8 cellular contexts compared by ENCODE assay signal in the genomic region with DNA sequence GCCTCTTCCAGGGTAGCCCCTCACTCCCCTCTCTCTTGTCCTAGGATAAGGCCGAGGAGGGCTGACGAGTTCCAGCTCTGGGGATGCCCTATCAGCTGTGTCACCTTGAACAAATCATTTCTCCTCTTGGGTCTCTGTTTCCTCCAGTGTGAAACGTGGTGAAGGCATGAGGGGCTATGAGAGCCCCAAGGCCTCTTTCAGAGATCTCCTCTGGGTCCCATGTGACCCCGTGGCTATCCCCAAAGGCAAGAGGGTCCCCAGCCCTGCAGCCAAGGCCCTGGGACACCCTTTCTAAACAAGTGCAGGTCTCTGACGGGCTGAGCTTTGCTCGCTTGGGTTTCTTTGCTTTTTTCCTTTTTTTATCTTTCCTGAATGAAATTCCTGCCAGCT. TPM values are rescaled to one million over a fixed set of nuclear protein-coding genes. Genes with fewer than 3 reads are reported as not detected.
A peak's percentile ranks its signal among the peaks of the same experiment; 100 is the strongest.
DNase-seq lines count a peak whose midpoint lies in the region; ATAC-seq, FAIRE-seq and TF ChIP-seq lines count a peak whose summit lies in the region.

No MANE protein-coding gene starts in this region.

- no peak for FAIRE-seq in HepG2 (lab: Jason Lieb, UNC)

- no peak overlapping the region for H3K9ac ChIP-seq in HepG2 (ENCODE audit: insufficient read depth, low read depth, low read length)

- no peak for ATAC-seq in HepG2
- no peak for ATAC-seq in thoracic aorta (ENCODE audit: insufficient number of reproducible peaks, low FRiP score, low read depth)

- intact Hi-C loops in ascending aorta (cut with DNase I) (loop anchor here (10.0 kb wide), 1 partner anchor 534 kb away; a partner anchor contains a TSS), HepG2 (cut with micrococcal nuclease; ENCODE audit: unreplicated experiment) (loop anchor here (1.0 kb wide), 1 partner anchor 315 kb away; no protein-coding TSS in a partner anchor)

- H3K4me1 Mint-ChIP-seq in activated naive CD4-positive, alpha-beta T cell treated with anti-CD3 and anti-CD28 coated beads, Interleukin-2, amount 10 ng/mL, durations not matched to agents 7 days and 5 days = peaks cover 10% of the 10 kb centered on the region

- H3K36me3 Mint-ChIP-seq in activated naive CD4-positive, alpha-beta T cell treated with anti-CD3 and anti-CD28 coated beads, Interleukin-2, amount 10 ng/mL, durations not matched to agents 7 days and 5 days = no peaks in the 10 kb centered on the region

- no peak for TF ChIP-seq EP300 in HepG2 (IDR thresholded peaks at IDR 0.05; ENCODE audit: low read depth in 2 of 2, low read length in 2 of 2)
- TF ChIP-seq EP300 in HepG2 (CRISPR knock-in tag; IDR thresholded peaks at IDR 0.05; ENCODE audit: borderline replicate concordance) = no peak

- no peak for TF ChIP-seq CTCF in ascending aorta (IDR thresholded peaks at IDR 0.05)
- TF ChIP-seq CTCF in HepG2 (CRISPR knock-in tag; IDR thresholded peaks at IDR 0.05) = no peak
- no peak for TF ChIP-seq CTCF in thoracic aorta (IDR thresholded peaks at IDR 0.05)

- CTCF ChIA-PET in activated naive CD4-positive, alpha-beta T cell treated with anti-CD3 and anti-CD28 coated beads, Interleukin-2, amount 10 ng/mL, durations not matched to agents 7 days and 5 days (lab: Charles Lee) = interaction anchor here (0.7 to 4.6 kb wide), 38 partner anchors 9 to 653 kb away, joined by 3 to 69 read pairs (median 5); a partner anchor contains a TSS
- CTCF ChIA-PET in HepG2 (lab: Yijun Ruan, JAX; ENCODE audit: low intra/inter-chr PET ratio, low total read pairs) = interaction anchor here (0.6 kb wide), 1 partner anchor 315 kb away, joined by 5 read pairs; no protein-coding TSS in a partner anchor

- H3K9me3 Mint-ChIP-seq in activated naive CD4-positive, alpha-beta T cell treated with anti-CD3 and anti-CD28 coated beads, Interleukin-2, amount 10 ng/mL, durations not matched to agents 7 days and 5 days = no peaks in the 10 kb centered on the region

- no peak overlapping the region for H3K27ac Mint-ChIP-seq in activated naive CD4-positive, alpha-beta T cell treated with anti-CD3 and anti-CD28 coated beads, Interleukin-2, amount 10 ng/mL, durations not matched to agents 7 days and 5 days

- H4K20me1 ChIP-seq in HepG2 (ENCODE audit: insufficient read depth, low read length) = no peaks in the 10 kb centered on the region

- DNase-seq in activated naive CD4-positive, alpha-beta T cell treated with anti-CD3 and anti-CD28 coated beads, Interleukin-2, amount 10 ng/mL, durations not matched to agents 7 days and 5 days = no peak
- no peak for DNase-seq in activated naive CD4-positive, alpha-beta T cell treated with Interleukin-2 at 50 U/mL for 16 hours
- DNase-seq in ascending aorta (ENCODE audit: low spot score in 2 of 2) (no peak), HepG2 (ENCODE audit: low spot score) (no peak), thoracic aorta (ENCODE audit: low spot score) (no peak), OCI-M1 (lab: John Stamatoyannopoulos, UW) (no peak), glomerular visceral epithelial cell (ENCODE audit: extremely low spot score) (no peak)
- no peak for DNase-seq in stimulated activated CD8-positive, alpha-beta memory T cell treated with anti-CD3 and anti-CD28 coated beads, Interleukin-4, amount 100 ng/mL, for 48 hours

- H3K79me2 ChIP-seq in HepG2 (ENCODE audit: insufficient read depth, low read length) = no peaks in the 10 kb centered on the region

- WGBS in HepG2 (ENCODE audit: low lambda C conversion rate) = 12% methylated on average over 6 of the region's 6 CpGs

- in situ Hi-C loops in HepG2 (cut with HindIII; ENCODE audit: extremely low pct_ligation_motif_present, low pct_unique_long_range_greater_than_20kb) = loop anchor here (10.0 to 25.0 kb wide), 2 partner anchors 104 to 297 kb away; no protein-coding TSS in a partner anchor

- H3K36me3 ChIP-seq in ascending aorta (no peaks in the 10 kb centered on the region), HepG2 (replicated peaks in 1 of 2; ENCODE audit: control insufficient read depth in 1 of 2, insufficient read depth in 2 of 2, low read length in 2 of 2) (no peaks in the 10 kb centered on the region), thoracic aorta (no peaks in the 10 kb centered on the region)

- H2AFZ ChIP-seq in HepG2 (ENCODE audit: low read length) = no peak overlapping the region

- peak overlapping the region; percentile 48 for H3K4me3 Mint-ChIP-seq in activated naive CD4-positive, alpha-beta T cell treated with anti-CD3 and anti-CD28 coated beads, Interleukin-2, amount 10 ng/mL, durations not matched to agents 7 days and 5 days

- H3K4me3 ChIP-seq in ascending aorta (peak overlapping the region; percentile 53 to 63), HepG2 (replicated peaks in 1 of 3; ENCODE audit: insufficient read depth in 1 of 3, low read depth in 2 of 3, low read length in 3 of 3) (peak overlapping the region in 2 of 3 experiments; percentile 5 to 54; a peak in 3 of 6 replicates), thoracic aorta (peak overlapping the region; percentile 71)

- TF ChIP-seq POLR2A in HepG2 (IDR thresholded peaks at IDR 0.05; ENCODE audit: insufficient read depth in 1 of 2, low read depth in 2 of 2, low read length in 2 of 2) = no peak

- H3K9me3 ChIP-seq in ascending aorta (no peaks in the 10 kb centered on the region), HepG2 (ENCODE audit: low read length) (no peaks in the 10 kb centered on the region), thoracic aorta (no peaks in the 10 kb centered on the region)

- no peaks in the 10 kb centered on the region for H3K27me3 ChIP-seq in ascending aorta
- H3K27me3 ChIP-seq in HepG2 (ENCODE audit: control insufficient read depth in 1 of 2, insufficient read depth in 2 of 2, low read length in 2 of 2) = peaks cover 0 to 22% of the 10 kb centered on the region in 2 experiments; a peak in 4 of 5 replicates
- H3K27me3 ChIP-seq in thoracic aorta (replicated peaks; ENCODE audit: insufficient read depth) = no peaks in the 10 kb centered on the region

- POLR2A ChIA-PET in HepG2 (lab: Yijun Ruan, JAX) = interaction anchor here (0.7 to 1.4 kb wide), 5 partner anchors 56 to 185 kb away, joined by 3 to 4 read pairs (median 3); a partner anchor contains a TSS

- no peak for TF ChIP-seq RAD21 in HepG2 (CRISPR knock-in tag; IDR thresholded peaks at IDR 0.05)

- peaks cover 82% of the 10 kb centered on the region for H3K27me3 Mint-ChIP-seq in activated naive CD4-positive, alpha-beta T cell treated with anti-CD3 and anti-CD28 coated beads, Interleukin-2, amount 10 ng/mL, durations not matched to agents 7 days and 5 days

- peaks cover 0 to 6% of the 10 kb centered on the region in 2 donors for H3K4me1 ChIP-seq in ascending aorta
- H3K4me1 ChIP-seq in HepG2 (ENCODE audit: insufficient read depth, low read length) = peaks cover 48% of the 10 kb centered on the region
- peaks cover 6 to 16% of the 10 kb centered on the region in 2 donors for H3K4me1 ChIP-seq in thoracic aorta (ENCODE audit: control insufficient read depth in 1 of 2, low read depth in 2 of 2)

- no TSS peak for BruUV-seq in HepG2 (replicated peaks; lab: Mats Ljungman, UMichigan)

- peak overlapping the region in 1 of 2 donors; percentile 11 for H3K27ac ChIP-seq in ascending aorta
- no peak overlapping the region for H3K27ac ChIP-seq in HepG2 (ENCODE audit: extremely low read length, insufficient read depth, low read length)
- H3K27ac ChIP-seq in thoracic aorta = no peak overlapping the region

- peak overlapping the region; percentile 92 for H3K4me2 ChIP-seq in HepG2 (ENCODE audit: low read depth, low read length)

TF ChIP-seq in HepG2, 621 proteins besides CTCF, POLR2A, EP300 and RAD21 (continues in another document):
- TF ChIP-seq ZNF121 (CRISPR knock-in tag; IDR thresholded peaks at IDR 0.05) (no peak), GTF3A (CRISPR knock-in tag; conservative IDR thresholded peaks at IDR 0.05) (no peak), ZNF530 (CRISPR knock-in tag; IDR thresholded peaks at IDR 0.05; ENCODE audit: low read depth) (no peak)
- TF ChIP-seq, protein P1, sequence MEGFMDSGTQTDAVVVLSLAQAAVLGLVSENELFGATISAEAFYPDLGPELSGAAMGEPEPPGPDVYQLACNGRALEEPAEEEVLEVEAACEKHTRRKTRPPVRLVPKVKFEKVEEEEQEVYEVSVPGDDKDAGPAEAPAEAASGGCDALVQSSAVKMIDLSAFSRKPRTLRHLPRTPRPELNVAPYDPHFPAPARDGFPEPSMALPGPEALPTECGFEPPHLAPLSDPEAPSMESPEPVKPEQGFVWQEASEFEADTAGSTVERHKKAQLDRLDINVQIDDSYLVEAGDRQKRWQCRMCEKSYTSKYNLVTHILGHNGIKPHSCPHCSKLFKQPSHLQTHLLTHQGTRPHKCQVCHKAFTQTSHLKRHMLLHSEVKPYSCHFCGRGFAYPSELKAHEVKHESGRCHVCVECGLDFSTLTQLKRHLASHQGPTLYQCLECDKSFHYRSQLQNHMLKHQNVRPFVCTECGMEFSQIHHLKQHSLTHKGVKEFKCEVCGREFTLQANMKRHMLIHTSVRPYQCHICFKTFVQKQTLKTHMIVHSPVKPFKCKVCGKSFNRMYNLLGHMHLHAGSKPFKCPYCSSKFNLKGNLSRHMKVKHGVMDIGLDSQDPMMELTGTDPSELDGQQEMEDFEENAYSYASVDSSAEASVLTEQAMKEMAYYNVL (CRISPR knock-in tag; IDR thresholded peaks at IDR 0.05; ENCODE audit: borderline replicate concordance) = no peak

RNA-seq across cellular contexts. Expression of a gene that starts 25.5 kb away (rescaled TPM):
- total RNA-seq in ascending aorta (48.0 TPM), HepG2 (2016; rRNA removed; fragmentation: Illumina TruSeq; extraction: Trizol) (44.4 and 72.5 TPM in 2 replicates), thoracic aorta (10 to 100 TPM; 45.6 to 74.7 TPM)
- 6.8 and 7.6 TPM in 2 replicates for total RNA-seq in HepG2 (2016; cell fraction: cytosol; rRNA removed; fragmentation: Illumina TruSeq; extraction: Trizol; ENCODE audit: low read depth)
- 46.0 and 76.9 TPM in 2 replicates for total RNA-seq in HepG2 (2016; cell fraction: insoluble cytoplasmic fraction; rRNA removed; fragmentation: Illumina TruSeq; extraction: Trizol)
- total RNA-seq in HepG2 (2016; cell fraction: membrane; rRNA removed; fragmentation: Illumina TruSeq; extraction: Trizol) = 15.0 and 16.7 TPM in 2 replicates
- total RNA-seq in HepG2 (2016; cell fraction: nucleus; rRNA removed; fragmentation: Illumina TruSeq; extraction: Trizol) = 82.4 and 88.6 TPM in 2 replicates
- 47.7 and 56.2 TPM in 2 replicates for polyA plus RNA-seq in HepG2 (2011; rRNA removed)
- polyA plus RNA-seq in HepG2 (2011; cell fraction: cytosol; rRNA removed) = 32.9 and 40.4 TPM in 2 replicates
- 28.2 and 31.0 TPM in 2 replicates for polyA plus RNA-seq in HepG2 (2011; cell fraction: nucleus; rRNA removed)
- polyA plus RNA-seq in HepG2 (2012) = 47.9 and 52.1 TPM in 2 replicates
- polyA plus RNA-seq in HepG2 (2016; cell fraction: cytosol; fragmentation: Illumina TruSeq; extraction: Trizol; ENCODE audit: low read depth) = 3.6 and 5.4 TPM in 2 replicates
- polyA plus RNA-seq in HepG2 (2016; cell fraction: insoluble cytoplasmic fraction; fragmentation: Illumina TruSeq; extraction: Trizol; ENCODE audit: low read depth) = 35.3 and 36.1 TPM in 2 replicates
- 7.1 and 8.1 TPM in 2 replicates for polyA plus RNA-seq in HepG2 (2016; cell fraction: membrane; fragmentation: Illumina TruSeq; extraction: Trizol; ENCODE audit: low read depth)
- polyA plus RNA-seq in HepG2 (2016; cell fraction: nucleus; fragmentation: Illumina TruSeq; extraction: Trizol; ENCODE audit: insufficient read depth, low read depth) = 96.6 and 105 TPM in 2 replicates
- 50.1 and 52.0 TPM in 2 replicates for polyA minus RNA-seq in HepG2 (2011; rRNA and poly(A)+ RNA removed; ENCODE audit: low replicate concordance)
- 41.7 and 44.7 TPM in 2 replicates for polyA minus RNA-seq in HepG2 (2011; cell fraction: cytosol; rRNA and poly(A)+ RNA removed)
- polyA minus RNA-seq in HepG2 (2011; cell fraction: nucleus; rRNA and poly(A)+ RNA removed) = 76.3 and 80.4 TPM in 2 replicates
